20 cellular contexts compared by ENCODE assay signal in the genomic region with DNA sequence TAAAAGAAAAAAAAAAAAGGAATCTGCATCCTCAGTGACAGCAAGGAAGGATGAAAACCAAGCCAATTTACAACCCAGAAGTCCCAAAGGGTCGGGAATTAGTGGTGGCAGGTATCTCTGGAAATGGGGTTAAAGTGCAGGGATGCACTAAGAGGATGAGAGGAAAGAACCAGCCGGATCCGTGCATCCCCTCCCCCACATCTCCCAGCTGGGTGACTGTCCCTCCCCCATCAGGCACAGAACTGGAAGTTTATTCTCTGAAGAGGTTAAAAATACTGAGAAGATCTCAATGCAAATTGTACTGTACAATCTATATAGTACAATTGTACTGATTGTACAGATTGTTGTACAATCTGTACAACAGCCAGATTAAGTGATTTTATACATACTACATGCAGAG. TPM values are rescaled to one million over a fixed set of nuclear protein-coding genes. Genes with fewer than 3 reads are reported as not detected.
A peak's percentile ranks its signal among the peaks of the same experiment; 100 is the strongest.
DNase-seq lines count a peak whose midpoint lies in the region; ATAC-seq, FAIRE-seq and TF ChIP-seq lines count a peak whose summit lies in the region.
"Had no signal": no experiment of that assay in that cellular context is flagged by ENCODE, and none has a peak within 500 bp of the region (broad histone marks: within the 10 kb centered on the region; RNA-seq: fewer than 3 reads in every experiment).

No MANE protein-coding gene starts in this region.

- POLR2A ChIA-PET in HepG2 (lab: Yijun Ruan, JAX): no interaction called here

- H3K27me3 ChIP-seq in HepG2 (ENCODE audit: control insufficient read depth in 1 of 2, insufficient read depth in 2 of 2, low read length in 2 of 2) (no peaks in the 10 kb centered on the region), right lobe of liver (no peaks in the 10 kb centered on the region), foreskin keratinocyte (no peaks in the 10 kb centered on the region)

- in situ Hi-C loops in HepG2 (cut with HindIII; ENCODE audit: extremely low pct_ligation_motif_present, low pct_unique_long_range_greater_than_20kb): no loop called here

- TF ChIP-seq CTCF in HepG2 (CRISPR knock-in tag; IDR thresholded peaks at IDR 0.05): no peak
- no peak for TF ChIP-seq CTCF in right lobe of liver (IDR thresholded peaks at IDR 0.05)
- TF ChIP-seq CTCF in foreskin keratinocyte (conservative IDR thresholded peaks at IDR 0.05): no peak

- no peak for TF ChIP-seq POLR2A in HepG2 (IDR thresholded peaks at IDR 0.05; ENCODE audit: insufficient read depth in 1 of 2, low read depth in 2 of 2, low read length in 2 of 2)
- TF ChIP-seq POLR2A in right lobe of liver (IDR thresholded peaks at IDR 0.05): no peak

- CTCF ChIA-PET in HepG2 (lab: Yijun Ruan, JAX; ENCODE audit: low intra/inter-chr PET ratio, low total read pairs): no interaction called here

- no TSS peak for BruUV-seq in HepG2 (replicated peaks; lab: Mats Ljungman, UMichigan)

- H3K4me2 ChIP-seq in HepG2 (ENCODE audit: low read depth, low read length): no peak overlapping the region

- peaks cover 8% of the 10 kb centered on the region for H3K79me2 ChIP-seq in HepG2 (ENCODE audit: insufficient read depth, low read length)

- H3K27ac ChIP-seq in HepG2 (ENCODE audit: extremely low read length, insufficient read depth, low read length): no peak overlapping the region
- H3K27ac ChIP-seq in right lobe of liver: peak overlapping the region in 1 of 3 donors; percentile 95
- peak overlapping the region; percentile 78 for H3K27ac ChIP-seq in cingulate gyrus (ENCODE audit: low read depth, low read length)
- no peak overlapping the region for H3K27ac ChIP-seq in foreskin keratinocyte
- H3K27ac ChIP-seq: 22Rv1, GM23248, HL-60 had no signal

- ATAC-seq in HepG2: no peak
- ATAC-seq in right lobe of liver: no peak
- ATAC-seq in foreskin keratinocyte: no peak
- ATAC-seq: GM12878, HCT116 had no signal

- H3K9me3 ChIP-seq in HepG2 (ENCODE audit: low read length) (no peaks in the 10 kb centered on the region), right lobe of liver (no peaks in the 10 kb centered on the region)

- TF ChIP-seq RAD21 in HepG2 (CRISPR knock-in tag; IDR thresholded peaks at IDR 0.05): no peak

- H2AFZ ChIP-seq in HepG2 (ENCODE audit: low read length): no peak overlapping the region
- H2AFZ ChIP-seq: GM23248 had no signal

- H3K4me3 ChIP-seq in HepG2 (replicated peaks in 1 of 3; ENCODE audit: insufficient read depth in 1 of 3, low read depth in 2 of 3, low read length in 3 of 3): no peak overlapping the region
- H3K4me3 ChIP-seq in right lobe of liver: no peak overlapping the region
- H3K4me3 ChIP-seq: GM12878, GM23248 had no signal

- TF ChIP-seq EP300 in HepG2 (IDR thresholded peaks at IDR 0.05; ENCODE audit: low read depth in 2 of 2, low read length in 2 of 2) (no peak), HepG2 (CRISPR knock-in tag; IDR thresholded peaks at IDR 0.05; ENCODE audit: borderline replicate concordance) (no peak)

- intact Hi-C loops in HepG2 (cut with micrococcal nuclease; ENCODE audit: unreplicated experiment): no loop called here
- intact Hi-C loops in right lobe of liver (cut with DNase I): loop anchor here in 1 of 2 donors (10.0 kb wide), 1 partner anchor 80 kb away; no protein-coding TSS in a partner anchor

- no peaks in the 10 kb centered on the region for H4K20me1 ChIP-seq in HepG2 (ENCODE audit: insufficient read depth, low read length)

- no peak overlapping the region for H3K9ac ChIP-seq in HepG2 (ENCODE audit: insufficient read depth, low read depth, low read length)
- H3K9ac ChIP-seq: GM23248 had no signal

- H3K4me1 ChIP-seq in HepG2 (ENCODE audit: insufficient read depth, low read length) (peaks cover 86% of the 10 kb centered on the region), right lobe of liver (peaks cover 0 to 80% (median 34%) of the 10 kb centered on the region in 4 donors), foreskin keratinocyte (no peaks in the 10 kb centered on the region)

- FAIRE-seq in HepG2 (lab: Jason Lieb, UNC): peak; percentile 30
- FAIRE-seq: GM12878, GM18507, H54 had no signal

- H3K36me3 ChIP-seq in HepG2 (replicated peaks in 1 of 2; ENCODE audit: control insufficient read depth in 1 of 2, insufficient read depth in 2 of 2, low read length in 2 of 2): no peaks in the 10 kb centered on the region
- no peaks in the 10 kb centered on the region for H3K36me3 ChIP-seq in right lobe of liver

- WGBS in HepG2 (ENCODE audit: low lambda C conversion rate): 23% methylated on average over 3 of the region's 3 CpGs
- WGBS in right lobe of liver (ENCODE audit: insufficient coverage, low coverage, low lambda C conversion rate, missing lambda C conversion rate): 21% methylated on average over 3 of the region's 3 CpGs

- DNase-seq in HepG2 (ENCODE audit: low spot score) (no peak), right lobe of liver (no peak), midbrain (lab: John Stamatoyannopoulos, UW) (peak; percentile 28), SHP77 (lab: John Stamatoyannopoulos, UW) (no peak), foreskin keratinocyte (no peak), AG08395 (ENCODE audit: low spot score) (no peak), GM19238 (ENCODE audit: insufficient read length, low spot score) (no peak)
- DNase-seq: AML-193; Calu3; CD4-positive, alpha-beta T cell; DMS 273 treated with DMSO at 0.1 percent for 48 hours; GM23248 had no signal

TF ChIP-seq in HepG2, 621 proteins besides CTCF, POLR2A, EP300 and RAD21:
- peak; percentile 61 for TF ChIP-seq PRPF4 (IDR thresholded peaks at IDR 0.05; ENCODE audit: low read depth, low read length, poor library complexity, severe bottlenecking)
- TF ChIP-seq CHCHD3 (CRISPR knock-in tag; IDR thresholded peaks at IDR 0.05): no peak
- TF ChIP-seq, protein P1, sequence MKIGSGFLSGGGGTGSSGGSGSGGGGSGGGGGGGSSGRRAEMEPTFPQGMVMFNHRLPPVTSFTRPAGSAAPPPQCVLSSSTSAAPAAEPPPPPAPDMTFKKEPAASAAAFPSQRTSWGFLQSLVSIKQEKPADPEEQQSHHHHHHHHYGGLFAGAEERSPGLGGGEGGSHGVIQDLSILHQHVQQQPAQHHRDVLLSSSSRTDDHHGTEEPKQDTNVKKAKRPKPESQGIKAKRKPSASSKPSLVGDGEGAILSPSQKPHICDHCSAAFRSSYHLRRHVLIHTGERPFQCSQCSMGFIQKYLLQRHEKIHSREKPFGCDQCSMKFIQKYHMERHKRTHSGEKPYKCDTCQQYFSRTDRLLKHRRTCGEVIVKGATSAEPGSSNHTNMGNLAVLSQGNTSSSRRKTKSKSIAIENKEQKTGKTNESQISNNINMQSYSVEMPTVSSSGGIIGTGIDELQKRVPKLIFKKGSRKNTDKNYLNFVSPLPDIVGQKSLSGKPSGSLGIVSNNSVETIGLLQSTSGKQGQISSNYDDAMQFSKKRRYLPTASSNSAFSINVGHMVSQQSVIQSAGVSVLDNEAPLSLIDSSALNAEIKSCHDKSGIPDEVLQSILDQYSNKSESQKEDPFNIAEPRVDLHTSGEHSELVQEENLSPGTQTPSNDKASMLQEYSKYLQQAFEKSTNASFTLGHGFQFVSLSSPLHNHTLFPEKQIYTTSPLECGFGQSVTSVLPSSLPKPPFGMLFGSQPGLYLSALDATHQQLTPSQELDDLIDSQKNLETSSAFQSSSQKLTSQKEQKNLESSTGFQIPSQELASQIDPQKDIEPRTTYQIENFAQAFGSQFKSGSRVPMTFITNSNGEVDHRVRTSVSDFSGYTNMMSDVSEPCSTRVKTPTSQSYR (CRISPR knock-in tag; IDR thresholded peaks at IDR 0.05; ENCODE audit: borderline replicate concordance): peak; percentile 53; the same call in 1 of the 2 replicates
TF ChIP-seq in HepG2: peak in this region for 2.

RNA-seq across cellular contexts. Expression of a gene that starts 15.4 kb away (rescaled TPM):
- total RNA-seq in HepG2 (2016; rRNA removed; fragmentation: Illumina TruSeq; extraction: Trizol) (15.1 and 16.2 TPM in 2 replicates), right lobe of liver (10 to 100 TPM; 18.4 to 91.8 (median 47.8) TPM), foreskin keratinocyte (4.7 and 5.7 TPM in 2 replicates)
- 4.4 and 5.9 TPM in 2 replicates for total RNA-seq in HepG2 (2016; cell fraction: cytosol; rRNA removed; fragmentation: Illumina TruSeq; extraction: Trizol; ENCODE audit: low read depth)
- total RNA-seq in HepG2 (2016; cell fraction: insoluble cytoplasmic fraction; rRNA removed; fragmentation: Illumina TruSeq; extraction: Trizol): 13.1 and 14.8 TPM in 2 replicates
- 8.6 and 9.0 TPM in 2 replicates for total RNA-seq in HepG2 (2016; cell fraction: membrane; rRNA removed; fragmentation: Illumina TruSeq; extraction: Trizol)
- total RNA-seq in HepG2 (2016; cell fraction: nucleus; rRNA removed; fragmentation: Illumina TruSeq; extraction: Trizol): 21.4 and 22.0 TPM in 2 replicates
- polyA plus RNA-seq in HepG2 (2011; rRNA removed) (16.4 and 16.7 TPM in 2 replicates), foreskin keratinocyte (1.9 and 3.2 TPM in 2 replicates)
- polyA plus RNA-seq in HepG2 (2011; cell fraction: cytosol; rRNA removed): 5.7 and 6.9 TPM in 2 replicates
- 55.9 and 58.4 TPM in 2 replicates for polyA plus RNA-seq in HepG2 (2011; cell fraction: nucleus; rRNA removed)
- polyA plus RNA-seq in HepG2 (2012): 12.5 and 17.3 TPM in 2 replicates
- 4.6 and 4.9 TPM in 2 replicates for polyA plus RNA-seq in HepG2 (2016; cell fraction: cytosol; fragmentation: Illumina TruSeq; extraction: Trizol; ENCODE audit: low read depth)
- polyA plus RNA-seq in HepG2 (2016; cell fraction: insoluble cytoplasmic fraction; fragmentation: Illumina TruSeq; extraction: Trizol; ENCODE audit: low read depth): 10.5 and 11.4 TPM in 2 replicates
- polyA plus RNA-seq in HepG2 (2016; cell fraction: membrane; fragmentation: Illumina TruSeq; extraction: Trizol; ENCODE audit: low read depth): 7.1 and 7.5 TPM in 2 replicates
- polyA plus RNA-seq in HepG2 (2016; cell fraction: nucleus; fragmentation: Illumina TruSeq; extraction: Trizol; ENCODE audit: insufficient read depth, low read depth): 24.4 and 27.2 TPM in 2 replicates
- 0.51 and 12.1 TPM in 2 replicates for polyA minus RNA-seq in HepG2 (2011; rRNA and poly(A)+ RNA removed; ENCODE audit: low replicate concordance)
- 8.5 and 10.6 TPM in 2 replicates for polyA minus RNA-seq in HepG2 (2011; cell fraction: cytosol; rRNA and poly(A)+ RNA removed)
- polyA minus RNA-seq in HepG2 (2011; cell fraction: nucleus; rRNA and poly(A)+ RNA removed): 45.1 and 53.1 TPM in 2 replicates
- total RNA-seq: G401 had no signal
